In the genomic region with DNA sequence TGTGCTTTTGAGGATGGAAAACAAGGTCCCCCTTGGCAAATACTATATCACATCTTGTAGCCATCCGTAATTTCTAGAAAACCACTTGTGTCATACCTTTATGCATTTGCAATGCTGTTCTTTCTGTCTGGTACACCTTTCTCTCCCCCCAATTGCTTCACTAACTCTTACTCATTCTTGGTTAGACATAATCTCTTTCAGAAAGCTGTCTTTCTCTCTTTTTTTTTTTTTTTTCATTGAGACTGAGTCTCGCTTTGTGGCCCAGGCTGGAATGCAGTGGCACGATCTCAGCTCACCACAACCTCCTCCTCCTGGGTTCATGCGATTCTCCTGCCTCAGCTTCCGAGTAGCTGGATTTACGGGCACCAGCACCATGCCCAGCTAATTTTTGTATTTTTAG, we compare ENCODE assay signal across 16 cellular contexts.
A peak's percentile ranks its signal among the peaks of the same experiment; 100 is the strongest.
DNase-seq lines count a peak whose midpoint lies in the region; ATAC-seq and TF ChIP-seq lines count a peak whose summit lies in the region.
"Had no signal": no experiment of that assay in that cellular context is flagged by ENCODE, and none has a peak within 500 bp of the region (broad histone marks: within the 10 kb centered on the region; RNA-seq: fewer than 3 reads in every experiment).

No MANE protein-coding gene starts in this region.

- peaks cover 3% of the 10 kb centered on the region for H3K4me1 ChIP-seq in mammary epithelial cell (ENCODE audit: insufficient read depth, low read length)
- H3K4me1 ChIP-seq in spleen, result no peaks in the 10 kb centered on the region
- H3K4me1 ChIP-seq: BE2C, HAP-1 had no signal

- dilution Hi-C loops in mammary epithelial cell (cut with HindIII; ENCODE audit: low sequenced_read_pairs), result no loop called here

- H3K36me3 Mint-ChIP-seq in MCF 10A (ENCODE audit: insufficient read depth, unreplicated experiment), result peaks cover 51% of the 10 kb centered on the region
- peaks cover 18% of the 10 kb centered on the region for H3K36me3 Mint-ChIP-seq in progenitor cell of endocrine pancreas (ENCODE audit: insufficient read depth)

- H3K27ac ChIP-seq in mammary epithelial cell (ENCODE audit: insufficient read depth, low read depth, low read length), result no peak overlapping the region
- H3K27ac ChIP-seq in spleen, result no peak overlapping the region
- H3K27ac ChIP-seq: GM23248 had no signal

- no peak overlapping the region for H3K4me3 Mint-ChIP-seq in MCF 10A (ENCODE audit: unreplicated experiment)
- no peak overlapping the region for H3K4me3 Mint-ChIP-seq in progenitor cell of endocrine pancreas (ENCODE audit: low read depth)
- H3K4me3 Mint-ChIP-seq: CD4-positive, alpha-beta T cell had no signal

- intact Hi-C loops in mammary epithelial cell (cut with micrococcal nuclease), result no loop called here
- intact Hi-C loops in MCF 10A (cut with micrococcal nuclease), result no loop called here
- intact Hi-C loops in spleen (cut with DNase I; ENCODE audit: low total_unique reads), result no loop called here

- BruUV-seq in mammary epithelial cell (replicated peaks; lab: Mats Ljungman, UMichigan) (no TSS peak), MCF 10A (replicated peaks; lab: Mats Ljungman, UMichigan) (no TSS peak)

- no peak for TF ChIP-seq CTCF in mammary epithelial cell (conservative IDR thresholded peaks at IDR 0.05 in 1 of 2, IDR thresholded peaks at IDR 0.05 in 1 of 2; ENCODE audit: extremely low read depth in 1 of 2, insufficient read depth in 1 of 2, low read depth in 1 of 2, low read length in 2 of 2)
- TF ChIP-seq CTCF in MCF 10A (IDR thresholded peaks at IDR 0.05; ENCODE audit: unreplicated experiment), result no peak
- no peak for TF ChIP-seq CTCF in spleen (IDR thresholded peaks at IDR 0.05 in 8 of 11, conservative IDR thresholded peaks at IDR 0.05 in 3 of 11)
- no peak for TF ChIP-seq CTCF in progenitor cell of endocrine pancreas (IDR thresholded peaks at IDR 0.05; ENCODE audit: unreplicated experiment)
- no peak for TF ChIP-seq CTCF in GM20000 (IDR thresholded peaks at IDR 0.05; ENCODE audit: extremely low read depth, missing control alignments)

- TF ChIP-seq POLR2A in spleen (IDR thresholded peaks at IDR 0.05), result no peak

- H3K27me3 Mint-ChIP-seq in MCF 10A (ENCODE audit: insufficient read depth, unreplicated experiment), result no peaks in the 10 kb centered on the region
- no peaks in the 10 kb centered on the region for H3K27me3 Mint-ChIP-seq in progenitor cell of endocrine pancreas
- H3K27me3 Mint-ChIP-seq: CD4-positive, alpha-beta T cell had no signal

- H3K4me2 ChIP-seq in mammary epithelial cell (ENCODE audit: insufficient read depth, low read depth, low read length), result no peak overlapping the region

- peaks cover 22% of the 10 kb centered on the region for H3K79me2 ChIP-seq in mammary epithelial cell (ENCODE audit: insufficient read depth, low read length)

- ATAC-seq in HG02642 (IDR thresholded peaks at IDR 0.05; ENCODE audit: poor library complexity, unreplicated experiment), result no peak

- H3K9me3 Mint-ChIP-seq in MCF 10A (ENCODE audit: unreplicated experiment), result no peaks in the 10 kb centered on the region
- no peaks in the 10 kb centered on the region for H3K9me3 Mint-ChIP-seq in progenitor cell of endocrine pancreas (ENCODE audit: low read depth)
- H3K9me3 Mint-ChIP-seq: CD4-positive, alpha-beta T cell had no signal

- POLR2A ChIA-PET in MCF 10A (lab: Yijun Ruan, JAX), result no interaction called here

- peaks cover 8% of the 10 kb centered on the region for H3K4me1 Mint-ChIP-seq in MCF 10A (ENCODE audit: insufficient read depth, unreplicated experiment)
- H3K4me1 Mint-ChIP-seq in progenitor cell of endocrine pancreas (ENCODE audit: low read depth), result peaks cover 8% of the 10 kb centered on the region

- no peak overlapping the region for H3K4me3 ChIP-seq in mammary epithelial cell (replicated peaks in 1 of 3; ENCODE audit: insufficient read depth in 1 of 3, low read depth in 2 of 3, low read length in 3 of 3)
- no peak overlapping the region for H3K4me3 ChIP-seq in spleen
- H3K4me3 ChIP-seq: GM23248, HAP-1 had no signal

- peaks cover 30% of the 10 kb centered on the region for H3K36me3 ChIP-seq in mammary epithelial cell (ENCODE audit: insufficient read depth, low read length)
- peaks cover 0 to 64% (median 4%) of the 10 kb centered on the region in 6 donors for H3K36me3 ChIP-seq in spleen

- H3K27ac Mint-ChIP-seq in MCF 10A (ENCODE audit: low read depth, unreplicated experiment) (no peak overlapping the region), progenitor cell of endocrine pancreas (no peak overlapping the region)
- H3K27ac Mint-ChIP-seq: CD4-positive, alpha-beta T cell had no signal

- peaks cover under 1% of the 10 kb centered on the region for H4K20me1 ChIP-seq in mammary epithelial cell (ENCODE audit: insufficient read depth, low read length)

- in situ Hi-C loops in mammary epithelial cell (cut with MboI; ENCODE audit: low sequenced_read_pairs in 2 of 2), result no loop called here

- 94% methylated on average over 6 of the region's 6 CpGs for WGBS in mammary epithelial cell (ENCODE audit: low coverage, missing lambda C conversion rate)
- WGBS in spleen, 5 donors, result 96 to 99% (median 98%) methylated on average over 6 of the region's 6 CpGs

- H3K9me3 ChIP-seq in mammary epithelial cell (replicated peaks; ENCODE audit: insufficient read depth, low read length) (no peaks in the 10 kb centered on the region), spleen (no peaks in the 10 kb centered on the region)
- H3K9me3 ChIP-seq: BE2C, Caco-2, HAP-1 had no signal

- H3K9ac ChIP-seq in mammary epithelial cell (ENCODE audit: insufficient read depth, low read length), result no peak overlapping the region
- H3K9ac ChIP-seq: GM23248 had no signal

- peak; percentile 58 for DNase-seq in mammary epithelial cell
- no peak for DNase-seq in MCF 10A (ENCODE audit: unreplicated experiment)
- peak; percentile 43 for DNase-seq in astrocyte of the hippocampus (ENCODE audit: low read depth, low spot score)
- DNase-seq in iris pigment epithelial cell (ENCODE audit: low read depth), result peak; percentile 28
- no peak for DNase-seq in spleen
- no peak for DNase-seq in progenitor cell of endocrine pancreas (ENCODE audit: low spot score, unreplicated experiment)
- DNase-seq in GM20000 (ENCODE audit: low spot score), result no peak
- DNase-seq: 8988T; BE2C; C1 segment of cervical spinal cord; Caco-2; CD4-positive, alpha-beta T cell; GM23248; IMR-90 had no signal

- CTCF ChIA-PET in mammary epithelial cell (lab: Charles Lee; ENCODE audit: low non-redundant PET), result no interaction called here
- CTCF ChIA-PET in MCF 10A (lab: Yijun Ruan, JAX), result interaction anchor here (0.6 kb wide), 1 partner anchor 330 kb away, joined by 4 read pairs; no protein-coding TSS in a partner anchor

- no peak overlapping the region for H2AFZ ChIP-seq in mammary epithelial cell (ENCODE audit: low read depth, low read length)
- H2AFZ ChIP-seq: GM23248 had no signal

- H3K27me3 ChIP-seq in mammary epithelial cell (ENCODE audit: insufficient read depth, low read length) (no peaks in the 10 kb centered on the region), spleen (replicated peaks in 1 of 7) (no peaks in the 10 kb centered on the region)
- H3K27me3 ChIP-seq: BE2C had no signal

Comparison
In these comparisons a context has a peak if more than half of its experiments do, and no peak if none do; other contexts are left out.
1. DNase-seq: peak in mammary epithelial cell (single experiment), astrocyte of the hippocampus (single experiment) and iris pigment epithelial cell (single experiment); none in MCF 10A (single experiment), spleen (single experiment), progenitor cell of endocrine pancreas (single experiment) and GM20000 (single experiment).